26 cellular contexts compared by ENCODE assay signal in genomic region chr6:82775361-82775760, GRCh38.
"Had no signal": no experiment of that assay in that cellular context is flagged by ENCODE, and none has a peak within 500 bp of the region (broad histone marks: within the 10 kb centered on the region; RNA-seq: fewer than 3 reads in every experiment).

No MANE protein-coding gene starts in this region.

- H3K9me3 ChIP-seq: adrenal gland, breast epithelium, esophagus squamous epithelium, lower lobe of right lung, sigmoid colon, thoracic aorta, vagina had no signal

- H3K4me1 ChIP-seq: adrenal gland, breast epithelium, esophagus squamous epithelium, foreskin keratinocyte, lower lobe of right lung, sigmoid colon, vagina had no signal

- H3K27ac Mint-ChIP-seq: activated CD8-positive, alpha-beta T cell treated with anti-CD3 and anti-CD28 coated beads, Interleukin-2, amount 10 ng/mL, durations not matched to agents 7 days and 5 days; activated naive CD4-positive, alpha-beta T cell treated with anti-CD3 and anti-CD28 coated beads, Interleukin-2, amount 50 U/mL, for 24 hours; endodermal cell; immature natural killer cell; stimulated activated naive B cell treated with anti-CD40 and anti-IgM and Interleukin-4, amounts not matched to agents 10 μg/mL and 1 μg/mL and 100 μg/mL, for 72 hours; type B pancreatic cell had no signal

- H3K27me3 Mint-ChIP-seq: naive B cell; stimulated activated naive B cell treated with anti-CD40 and anti-IgM and Interleukin-4, amounts not matched to agents 10 μg/mL and 1 μg/mL and 100 μg/mL, for 72 hours; type B pancreatic cell had no signal

- H3K4me1 Mint-ChIP-seq: activated naive CD4-positive, alpha-beta T cell treated with anti-CD3 and anti-CD28 coated beads, Interleukin-2, amount 50 U/mL, for 24 hours; immature natural killer cell; naive B cell; stimulated activated naive B cell treated with anti-CD40 and anti-IgM and Interleukin-4, amounts not matched to agents 10 μg/mL and 1 μg/mL and 100 μg/mL, for 72 hours had no signal

- H3K27ac ChIP-seq: adrenal gland, breast epithelium, coronary artery, esophagus squamous epithelium, foreskin keratinocyte, lower lobe of right lung, thoracic aorta, vagina had no signal

- H3K9me3 Mint-ChIP-seq: activated naive CD4-positive, alpha-beta T cell treated with anti-CD3 and anti-CD28 coated beads, Interleukin-2, amount 50 U/mL, for 24 hours; endodermal cell; naive B cell; neural crest cell; stimulated activated naive B cell treated with anti-CD40 and anti-IgM and Interleukin-4, amounts not matched to agents 10 μg/mL and 1 μg/mL and 100 μg/mL, for 72 hours; type B pancreatic cell had no signal

- DNase-seq: activated CD4-positive, alpha-beta T cell treated with anti-CD3 and anti-CD28 coated beads for 1 hour; activated CD4-positive, alpha-beta T cell treated with anti-CD3 and anti-CD28 coated beads, Interleukin-2, amount 50 U/mL, for 1 hour; activated CD8-positive, alpha-beta T cell treated with anti-CD3 and anti-CD28 coated beads, Interleukin-2, amount 10 ng/mL, durations not matched to agents 7 days and 5 days; activated gamma-delta T cell treated with Interleukin-2 at 50 U/mL for 16 hours; activated T-cell treated with anti-CD3 and anti-CD28 coated beads, Interleukin-2, amount 50 U/mL, for 1 hour; adrenal gland; endodermal cell; esophagus squamous epithelium; foreskin keratinocyte; immature natural killer cell; lower lobe of right lung; mesendoderm; naive B cell; sigmoid colon; stimulated activated CD4-positive, alpha-beta T cell treated with anti-CD3 and anti-CD28 coated beads, Interleukin-2, amount 100 ng/mL, for 48 hours; stimulated activated CD8-positive, alpha-beta memory T cell treated with anti-CD3 and anti-CD28 coated beads, Interleukin-4, amount 100 ng/mL, for 48 hours; stimulated activated naive B cell treated with anti-CD40 and anti-IgM and Interleukin-4, amounts not matched to agents 10 μg/mL and 1 μg/mL and 100 μg/mL, for 72 hours; T-helper 9 cell had no signal

- H3K27me3 ChIP-seq: adrenal gland, breast epithelium, esophagus squamous epithelium, foreskin keratinocyte, sigmoid colon, vagina had no signal

- H3K4me3 Mint-ChIP-seq: activated CD8-positive, alpha-beta T cell treated with anti-CD3 and anti-CD28 coated beads, Interleukin-2, amount 10 ng/mL, durations not matched to agents 7 days and 5 days; activated naive CD4-positive, alpha-beta T cell treated with anti-CD3 and anti-CD28 coated beads, Interleukin-2, amount 50 U/mL, for 24 hours; endodermal cell; immature natural killer cell; naive B cell; neural crest cell; stimulated activated naive B cell treated with anti-CD40 and anti-IgM and Interleukin-4, amounts not matched to agents 10 μg/mL and 1 μg/mL and 100 μg/mL, for 72 hours; type B pancreatic cell had no signal

- H3K4me3 ChIP-seq: adrenal gland, breast epithelium, coronary artery, esophagus squamous epithelium, lower lobe of right lung, sigmoid colon, thoracic aorta, vagina had no signal

- H3K36me3 ChIP-seq: adrenal gland, breast epithelium, esophagus squamous epithelium, lower lobe of right lung, sigmoid colon, thoracic aorta, vagina had no signal

- H3K36me3 Mint-ChIP-seq: activated naive CD4-positive, alpha-beta T cell treated with anti-CD3 and anti-CD28 coated beads, Interleukin-2, amount 50 U/mL, for 24 hours; immature natural killer cell; naive B cell; stimulated activated naive B cell treated with anti-CD40 and anti-IgM and Interleukin-4, amounts not matched to agents 10 μg/mL and 1 μg/mL and 100 μg/mL, for 72 hours; type B pancreatic cell had no signal

- ATAC-seq: activated CD8-positive, alpha-beta T cell treated with anti-CD3 and anti-CD28 coated beads, Interleukin-2, amount 10 ng/mL, durations not matched to agents 7 days and 5 days; foreskin keratinocyte; left lobe of liver; lower lobe of right lung; stimulated activated naive B cell treated with anti-CD40 and anti-IgM and Interleukin-4, amounts not matched to agents 10 μg/mL and 1 μg/mL and 100 μg/mL, for 72 hours had no signal
